In the genomic region with DNA sequence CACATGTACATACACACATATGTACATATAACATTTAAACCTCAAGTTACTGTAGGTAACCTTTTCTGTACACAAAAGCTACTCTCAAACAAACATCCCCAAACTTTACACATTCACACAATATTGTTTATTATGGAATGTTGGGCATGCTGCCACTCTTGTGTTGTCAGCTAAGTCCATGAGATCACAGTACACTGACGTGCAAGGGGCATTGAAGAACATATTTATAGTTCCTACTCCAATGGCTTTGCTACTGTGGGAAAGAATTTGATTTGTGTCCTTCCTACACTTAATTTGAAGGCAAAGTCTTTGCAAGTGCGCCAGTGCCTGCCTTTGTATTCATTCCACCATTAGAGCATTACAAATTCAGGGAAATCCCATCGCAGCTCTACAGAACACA, we compare ENCODE assay signal across 27 cellular contexts. TPM values are rescaled to one million over a fixed set of nuclear protein-coding genes. Genes with fewer than 3 reads are reported as not detected.
"Had no signal": no experiment of that assay in that cellular context is flagged by ENCODE, and none has a peak within 500 bp of the region (broad histone marks: within the 10 kb centered on the region; RNA-seq: fewer than 3 reads in every experiment).

No MANE protein-coding gene starts in this region.

- DNase-seq: colonic mucosa; dermis blood vessel endothelial cell; erythroblast; foreskin fibroblast; lower lobe of right lung; natural killer cell; ovary; right lobe of liver; stimulated activated CD4-positive, alpha-beta T cell treated with anti-CD3 and anti-CD28 coated beads, Interleukin-2, amount 100 ng/mL, for 24 hours; stimulated activated CD4-positive, alpha-beta T cell treated with anti-CD3 and anti-CD28 coated beads, Interleukin-4, amount 100 ng/mL, for 4 hours; stimulated activated naive B cell treated with anti-CD40 and anti-IgM and Interleukin-4, amounts not matched to agents 10 μg/mL and 1 μg/mL and 100 μg/mL, for 72 hours; stimulated activated naive CD8-positive, alpha-beta T cell treated with anti-CD3 and anti-CD28 coated beads, Interleukin-15, amount 100 ng/mL, for 72 hours; testis; upper lobe of right lung had no signal

- H3K4me3 ChIP-seq: colonic mucosa, hepatocyte, lower lobe of right lung, ovary, right lobe of liver, skin epidermis, testis, tibial nerve, upper lobe of right lung, vagina had no signal

- H3K27me3 Mint-ChIP-seq: progenitor cell of endocrine pancreas had no signal

- H3K27ac Mint-ChIP-seq: memory B cell; mesothelial cell of epicardium; natural killer cell; progenitor cell of endocrine pancreas; stimulated activated naive B cell treated with anti-CD40 and anti-IgM and Interleukin-4, amounts not matched to agents 10 μg/mL and 1 μg/mL and 100 μg/mL, for 72 hours; stimulated activated naive CD8-positive, alpha-beta T cell treated with anti-CD3 and anti-CD28 coated beads, Interleukin-15, amount 100 ng/mL, for 72 hours had no signal

- H3K36me3 Mint-ChIP-seq: memory B cell, natural killer cell had no signal

- H3K9me3 Mint-ChIP-seq: memory B cell; natural killer cell; stimulated activated naive B cell treated with anti-CD40 and anti-IgM and Interleukin-4, amounts not matched to agents 10 μg/mL and 1 μg/mL and 100 μg/mL, for 72 hours; stimulated activated naive CD8-positive, alpha-beta T cell treated with anti-CD3 and anti-CD28 coated beads, Interleukin-15, amount 100 ng/mL, for 72 hours had no signal

- H3K4me3 Mint-ChIP-seq: memory B cell; mesothelial cell of epicardium; natural killer cell; neural crest cell; stimulated activated naive B cell treated with anti-CD40 and anti-IgM and Interleukin-4, amounts not matched to agents 10 μg/mL and 1 μg/mL and 100 μg/mL, for 72 hours; stimulated activated naive CD8-positive, alpha-beta T cell treated with anti-CD3 and anti-CD28 coated beads, Interleukin-15, amount 100 ng/mL, for 72 hours had no signal

- H3K4me1 Mint-ChIP-seq: memory B cell, mesothelial cell of epicardium, natural killer cell, neural crest cell had no signal

- ATAC-seq: lower lobe of right lung; natural killer cell; stimulated activated naive B cell treated with anti-CD40 and anti-IgM and Interleukin-4, amounts not matched to agents 10 μg/mL and 1 μg/mL and 100 μg/mL, for 72 hours; stimulated activated naive CD8-positive, alpha-beta T cell treated with anti-CD3 and anti-CD28 coated beads, Interleukin-15, amount 100 ng/mL, for 72 hours; upper lobe of right lung had no signal

RNA-seq across cellular contexts. Expression of a gene that starts 45.4 kb away (rescaled TPM):
- total RNA-seq: cerebellum, colonic mucosa, dermis blood vessel endothelial cell, hepatocyte, kidney epithelial cell, lower lobe of right lung, mesothelial cell of epicardium, mucosa of gallbladder, myocyte, natural killer cell, neural crest cell, ovary, progenitor cell of endocrine pancreas, right lobe of liver, subcutaneous adipose tissue, tibial nerve, upper lobe of right lung, vagina had no signal
